In the genomic region with DNA sequence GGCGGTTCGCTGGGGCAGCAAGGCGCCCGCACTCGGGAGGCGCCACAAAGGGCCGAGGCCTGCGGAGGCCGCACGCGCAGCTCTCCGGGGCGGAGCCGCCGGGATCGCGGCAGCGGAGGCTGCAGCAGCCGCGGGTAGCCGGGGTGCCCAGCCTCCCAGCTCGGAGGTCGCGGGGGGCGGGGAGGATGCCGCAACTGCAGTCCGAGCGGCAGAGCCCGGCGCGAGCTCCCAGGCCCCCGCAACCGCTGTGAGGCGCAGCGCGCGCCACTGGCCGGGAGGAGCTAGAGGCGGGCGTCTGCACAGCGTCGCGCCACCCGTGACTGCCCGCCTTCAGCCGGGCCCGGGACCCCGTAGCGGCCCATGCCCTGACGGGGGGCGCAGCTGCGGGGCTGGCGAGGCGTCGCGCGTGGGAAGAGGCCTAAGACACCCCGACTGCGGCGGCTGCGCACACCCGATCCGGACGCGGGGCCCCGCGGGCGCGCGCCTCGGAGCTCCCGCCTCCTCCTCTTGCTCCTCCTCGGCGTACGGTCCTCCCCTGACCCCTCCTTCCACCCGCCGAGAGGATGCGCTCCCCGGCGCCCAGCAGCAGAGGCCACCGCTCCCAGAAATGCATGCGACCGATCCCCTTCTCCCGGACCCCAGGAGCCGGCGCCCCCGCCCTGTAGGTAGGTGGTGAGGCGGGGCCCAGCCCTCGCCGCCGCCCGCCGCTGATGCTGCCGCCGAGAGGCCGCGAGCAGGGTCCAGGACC, we compare ENCODE assay signal across 8 cellular contexts. TPM values are rescaled to one million over a fixed set of nuclear protein-coding genes. Genes with fewer than 3 reads are reported as not detected.
DNase-seq lines count a peak whose midpoint lies in the region; ATAC-seq and TF ChIP-seq lines count a peak whose summit lies in the region.

A gene with protein sequence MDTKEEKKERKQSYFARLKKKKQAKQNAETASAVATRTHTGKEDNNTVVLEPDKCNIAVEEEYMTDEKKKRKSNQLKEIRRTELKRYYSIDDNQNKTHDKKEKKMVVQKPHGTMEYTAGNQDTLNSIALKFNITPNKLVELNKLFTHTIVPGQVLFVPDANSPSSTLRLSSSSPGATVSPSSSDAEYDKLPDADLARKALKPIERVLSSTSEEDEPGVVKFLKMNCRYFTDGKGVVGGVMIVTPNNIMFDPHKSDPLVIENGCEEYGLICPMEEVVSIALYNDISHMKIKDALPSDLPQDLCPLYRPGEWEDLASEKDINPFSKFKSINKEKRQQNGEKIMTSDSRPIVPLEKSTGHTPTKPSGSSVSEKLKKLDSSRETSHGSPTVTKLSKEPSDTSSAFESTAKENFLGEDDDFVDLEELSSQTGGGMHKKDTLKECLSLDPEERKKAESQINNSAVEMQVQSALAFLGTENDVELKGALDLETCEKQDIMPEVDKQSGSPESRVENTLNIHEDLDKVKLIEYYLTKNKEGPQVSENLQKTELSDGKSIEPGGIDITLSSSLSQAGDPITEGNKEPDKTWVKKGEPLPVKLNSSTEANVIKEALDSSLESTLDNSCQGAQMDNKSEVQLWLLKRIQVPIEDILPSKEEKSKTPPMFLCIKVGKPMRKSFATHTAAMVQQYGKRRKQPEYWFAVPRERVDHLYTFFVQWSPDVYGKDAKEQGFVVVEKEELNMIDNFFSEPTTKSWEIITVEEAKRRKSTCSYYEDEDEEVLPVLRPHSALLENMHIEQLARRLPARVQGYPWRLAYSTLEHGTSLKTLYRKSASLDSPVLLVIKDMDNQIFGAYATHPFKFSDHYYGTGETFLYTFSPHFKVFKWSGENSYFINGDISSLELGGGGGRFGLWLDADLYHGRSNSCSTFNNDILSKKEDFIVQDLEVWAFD (plus strand): TSS at position 558 of the 748 bp plus-strand sequence. CDS start 24,395 bp downstream, outside the sequence.

- peak within 1 kb of the TSS; percentile 77 for H3K4me2 ChIP-seq in neural progenitor cell

- peak within 1 kb of the TSS; percentile 90 for H2AFZ ChIP-seq in neural progenitor cell (replicated peaks)

- H3K27ac ChIP-seq in HUES6 (ENCODE audit: low read depth, low read length) (no peak within 1 kb of the TSS), RWPE2 (ENCODE audit: poor library complexity, severe bottlenecking) (peak within 1 kb of the TSS; percentile 60), neural progenitor cell (no peak within 1 kb of the TSS)

- peak; percentile 85 for DNase-seq in DMS53 (lab: John Stamatoyannopoulos, UW)
- DNase-seq in RWPE2 (ENCODE audit: low spot score): peak; percentile 70
- peak; percentile 70 for DNase-seq in activated gamma-delta T cell (lab: John Stamatoyannopoulos, UW)
- peak; percentile 79 to 91 for DNase-seq in foreskin fibroblast
- DNase-seq in neural progenitor cell (ENCODE audit: low spot score): peak; percentile 89
- DNase-seq in stromal cell of bone marrow (ENCODE audit: low read depth): peak; percentile 65

- peaks cover 17% of the 10 kb centered on the region for H3K4me1 ChIP-seq in HUES6 (ENCODE audit: control insufficient read depth, insufficient read depth, low read length)
- H3K4me1 ChIP-seq in RWPE2 (ENCODE audit: insufficient read depth, poor library complexity, severe bottlenecking): peaks cover 35% of the 10 kb centered on the region
- peaks cover 10% of the 10 kb centered on the region for H3K4me1 ChIP-seq in neural progenitor cell

- H3K9me3 Mint-ChIP-seq in neural progenitor cell: no peaks in the 10 kb centered on the region

- H3F3A ChIP-seq in neural progenitor cell (ENCODE audit: low read depth): peaks cover 20% of the 10 kb centered on the region

- peaks cover 18% of the 10 kb centered on the region for H3K4me1 Mint-ChIP-seq in neural progenitor cell

- H3K36me3 ChIP-seq in HUES6 (ENCODE audit: control insufficient read depth, insufficient read depth, low read length) (no peaks in the 10 kb centered on the region), RWPE2 (ENCODE audit: low read depth) (peaks cover 6% of the 10 kb centered on the region; the same call in 1 of the 2 replicates), neural progenitor cell (no peaks in the 10 kb centered on the region)

- no peaks in the 10 kb centered on the region for H3K36me3 Mint-ChIP-seq in neural progenitor cell

- H3K9ac ChIP-seq in HUES6 (ENCODE audit: low read length) (peak within 1 kb of the TSS; percentile 74), neural progenitor cell (peak within 1 kb of the TSS; percentile 50)

- H3K27me3 Mint-ChIP-seq in neural progenitor cell (ENCODE audit: insufficient read depth, low read depth): peaks cover 3% of the 10 kb centered on the region

- H3K79me2 ChIP-seq in neural progenitor cell (ENCODE audit: low read depth): no peaks in the 10 kb centered on the region

- peak within 1 kb of the TSS; percentile 97 for H3K27ac Mint-ChIP-seq in neural progenitor cell

- no peaks in the 10 kb centered on the region; the same call in 1 of the 2 replicates for H3K27me3 ChIP-seq in HUES6 (ENCODE audit: control insufficient read depth, insufficient read depth, low read length)
- H3K27me3 ChIP-seq in RWPE2 (ENCODE audit: insufficient read depth, poor library complexity, severe bottlenecking): no peaks in the 10 kb centered on the region
- no peaks in the 10 kb centered on the region for H3K27me3 ChIP-seq in neural progenitor cell

- peak within 1 kb of the TSS; percentile 80 for H3K4me3 ChIP-seq in HUES6 (ENCODE audit: low read depth, low read length)
- peak within 1 kb of the TSS; percentile 87 for H3K4me3 ChIP-seq in RWPE2 (ENCODE audit: severe bottlenecking)
- H3K4me3 ChIP-seq in foreskin fibroblast (ENCODE audit: low read depth in 1 of 2, low read length in 2 of 2): peak within 1 kb of the TSS; percentile 90 to 91
- H3K4me3 ChIP-seq in neural progenitor cell: peak within 1 kb of the TSS; percentile 76

- peak; percentile 68 for ATAC-seq in GM21447 (IDR thresholded peaks at IDR 0.05; ENCODE audit: unreplicated experiment)
- peak; percentile 79 for ATAC-seq in RWPE2 (ENCODE audit: low read depth)

- H3K4me3 Mint-ChIP-seq in neural progenitor cell: peak within 1 kb of the TSS; percentile 92

- H3K9me3 ChIP-seq in HUES6 (ENCODE audit: control insufficient read depth, insufficient read depth, low read depth, low read length) (no peaks in the 10 kb centered on the region), RWPE2 (ENCODE audit: severe bottlenecking) (no peaks in the 10 kb centered on the region), neural progenitor cell (ENCODE audit: low read depth) (no peaks in the 10 kb centered on the region)

- no peak for TF ChIP-seq CTCF in RWPE2 (IDR thresholded peaks at IDR 0.05; ENCODE audit: poor library complexity, severe bottlenecking)
- TF ChIP-seq CTCF in foreskin fibroblast (IDR thresholded peaks at IDR 0.05; ENCODE audit: low read depth, low read length): no peak
- no peak for TF ChIP-seq CTCF in neural progenitor cell (IDR thresholded peaks at IDR 0.05)

- no peaks in the 10 kb centered on the region for H4K20me1 ChIP-seq in neural progenitor cell (ENCODE audit: low read depth)

RNA-seq across cellular contexts. Expression of the gene that starts here (rescaled TPM):
- total RNA-seq in neural progenitor cell (ENCODE audit: low replicate concordance): 2.8 and 7.7 TPM in 2 replicates
